Comparison of ENCODE assay signal across 29 cellular contexts in the genomic region with DNA sequence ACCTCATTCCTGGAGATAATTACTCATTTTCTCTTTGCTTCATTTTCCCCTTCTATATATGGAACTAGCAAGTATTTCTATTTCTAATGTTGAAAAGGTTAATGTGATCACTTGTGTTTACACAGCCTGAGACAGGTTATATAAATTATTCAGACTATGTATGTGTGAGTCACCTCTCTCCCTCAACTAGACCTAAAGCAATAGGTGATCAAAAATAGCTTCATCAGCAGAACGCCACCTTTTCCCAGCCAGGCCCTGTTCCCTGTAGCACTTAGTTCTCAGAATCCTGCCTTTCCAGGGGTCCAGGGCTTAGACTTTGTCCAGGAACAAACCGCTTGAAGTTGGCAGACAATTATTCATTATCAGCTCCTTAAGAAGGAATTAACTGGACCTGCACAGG.
DNase-seq lines count a peak whose midpoint lies in the region; ATAC-seq and TF ChIP-seq lines count a peak whose summit lies in the region.
"Had no signal": no experiment of that assay in that cellular context is flagged by ENCODE, and none has a peak within 500 bp of the region (broad histone marks: within the 10 kb centered on the region; RNA-seq: fewer than 3 reads in every experiment).

No MANE protein-coding gene starts in this region.

- no peak overlapping the region for H3K4me2 ChIP-seq in PC-3 (ENCODE audit: low read length)

- H3K36me3 Mint-ChIP-seq in activated T-cell treated with anti-CD3 and anti-CD28 coated beads, Interleukin-2, amount 50 U/mL, for 24 hours (ENCODE audit: low read depth), result no peaks in the 10 kb centered on the region
- no peaks in the 10 kb centered on the region for H3K36me3 Mint-ChIP-seq in nephron (ENCODE audit: low read depth)
- H3K36me3 Mint-ChIP-seq: T-cell had no signal

- no peaks in the 10 kb centered on the region for H3K9me3 Mint-ChIP-seq in activated T-cell treated with anti-CD3 and anti-CD28 coated beads, Interleukin-2, amount 50 U/mL, for 24 hours
- H3K9me3 Mint-ChIP-seq in nephron, result peaks cover 13% of the 10 kb centered on the region
- H3K9me3 Mint-ChIP-seq: T-cell had no signal

- no peak overlapping the region for H3K4me3 Mint-ChIP-seq in activated T-cell treated with anti-CD3 and anti-CD28 coated beads, Interleukin-2, amount 50 U/mL, for 24 hours
- H3K4me3 Mint-ChIP-seq in nephron, result no peak overlapping the region
- H3K4me3 Mint-ChIP-seq: T-cell had no signal

- H3K36me3 ChIP-seq in PC-3 (ENCODE audit: low read depth, low read length), result no peaks in the 10 kb centered on the region
- H3K36me3 ChIP-seq: BE2C, gastrocnemius medialis, neutrophil, Peyer's patch, SJSA1, spleen, thoracic aorta, vagina had no signal

- H3K27ac ChIP-seq in PC-3 (ENCODE audit: low read length), result no peak overlapping the region
- H3K27ac ChIP-seq in epithelial cell of prostate, result no peak overlapping the region
- H3K27ac ChIP-seq: gastrocnemius medialis, neutrophil, Peyer's patch, SJSA1, spleen, thoracic aorta, vagina had no signal

- TF ChIP-seq CTCF in PC-3 (conservative IDR thresholded peaks at IDR 0.05; ENCODE audit: low read depth, low read length), result no peak
- no peak for TF ChIP-seq CTCF in nephron (IDR thresholded peaks at IDR 0.05; ENCODE audit: unreplicated experiment in 3 of 3)

- H4K20me1 ChIP-seq in PC-3 (ENCODE audit: low read length), result no peaks in the 10 kb centered on the region

- ATAC-seq in PC-3 (peak; percentile 33; the same call in 1 of the 2 replicates), GM18498 (IDR thresholded peaks at IDR 0.05; ENCODE audit: unreplicated experiment) (no peak), HG02678 (IDR thresholded peaks at IDR 0.05; ENCODE audit: unreplicated experiment) (no peak)
- ATAC-seq: body of pancreas; gastrocnemius medialis; stimulated activated naive B cell treated with anti-CD40 and anti-IgM and Interleukin-4, amounts not matched to agents 10 μg/mL and 1 μg/mL and 100 μg/mL, for 72 hours; T-cell had no signal

- H3K9me2 ChIP-seq in PC-3 (replicated peaks; ENCODE audit: low read length), result no peaks in the 10 kb centered on the region

- H3K79me2 ChIP-seq in PC-3 (ENCODE audit: low read length), result no peaks in the 10 kb centered on the region

- intact Hi-C loops in PC-3 (cut with micrococcal nuclease), result no loop called here

- CTCF ChIA-PET in PC-3 (lab: Charles Lee), result no interaction called here

- POLR2A ChIA-PET in PC-3 (lab: Charles Lee; ENCODE audit: unreplicated experiment), result no interaction called here

- H3K9ac ChIP-seq in PC-3 (ENCODE audit: low read length), result no peak overlapping the region

- H2AFZ ChIP-seq in PC-3 (ENCODE audit: low read length), result no peak overlapping the region

- peaks cover 39% of the 10 kb centered on the region for H3K4me1 Mint-ChIP-seq in activated T-cell treated with anti-CD3 and anti-CD28 coated beads, Interleukin-2, amount 50 U/mL, for 24 hours (ENCODE audit: low read depth)
- peaks cover 10% of the 10 kb centered on the region for H3K4me1 Mint-ChIP-seq in nephron

- H3K4me3 ChIP-seq in PC-3 (ENCODE audit: low read length), result no peak overlapping the region
- H3K4me3 ChIP-seq: body of pancreas, gastrocnemius medialis, lung, Peyer's patch, SJSA1, spleen, thoracic aorta, vagina had no signal

- DNase-seq in activated T-cell treated with anti-CD3 and anti-CD28 coated beads, Interleukin-2, amount 50 U/mL, for 24 hours, result no peak
- no peak for DNase-seq in activated T-cell treated with anti-CD3 and anti-CD28 coated beads, Interleukin-2, amount 50 U/mL, for 1 hour
- DNase-seq in PC-3 (no peak), epithelial cell of prostate (ENCODE audit: low read depth, low spot score) (peak; percentile 41), epidermal melanocyte (ENCODE audit: insufficient read length, low spot score) (no peak)
- DNase-seq: activated CD4-positive, CD25-positive, alpha-beta regulatory T cell treated with anti-CD3 and anti-CD28 coated beads, Interleukin-2, amount 50 U/mL, for 72 hours; activated CD8-positive, alpha-beta memory T cell treated with anti-CD3 and anti-CD28 coated beads for 24 hours; BE2C; body of pancreas; effector CD4-positive, alpha-beta T cell; gastrocnemius medialis; GOT3; islet precursor cell; KG1; NCI-H1436 treated with DMSO at 0.1 percent for 48 hours; NCI-H510A; Peyer's patch; spleen; stimulated activated CD4-positive, alpha-beta T cell treated with anti-CD3 and anti-CD28 coated beads, Interleukin-4, amount 100 ng/mL, for 1 hour; stimulated activated naive B cell treated with anti-CD40 and anti-IgM and Interleukin-4, amounts not matched to agents 10 μg/mL and 1 μg/mL and 100 μg/mL, for 72 hours; T-cell had no signal

- H3K4me1 ChIP-seq in PC-3 (ENCODE audit: insufficient read depth, low read length), result no peaks in the 10 kb centered on the region
- H3K4me1 ChIP-seq: BE2C, vagina had no signal

- H3K27ac Mint-ChIP-seq in activated T-cell treated with anti-CD3 and anti-CD28 coated beads, Interleukin-2, amount 50 U/mL, for 24 hours, result peak overlapping the region; percentile 73
- H3K27ac Mint-ChIP-seq in nephron, result peak overlapping the region; percentile 71 to 82 (median 73)
- H3K27ac Mint-ChIP-seq: stimulated activated naive B cell treated with anti-CD40 and anti-IgM and Interleukin-4, amounts not matched to agents 10 μg/mL and 1 μg/mL and 100 μg/mL, for 72 hours; T-cell had no signal

- H3F3A ChIP-seq in PC-3 (ENCODE audit: low read length, unreplicated experiment), result no peaks in the 10 kb centered on the region

- no peaks in the 10 kb centered on the region for H3K9me3 ChIP-seq in PC-3 (ENCODE audit: low read length)
- H3K9me3 ChIP-seq: BE2C, body of pancreas, gastrocnemius medialis, neutrophil, Peyer's patch, SJSA1, spleen, thoracic aorta, vagina had no signal

- no TSS peak for BruUV-seq in PC-3 (replicated peaks; lab: Mats Ljungman, UMichigan)

- H3K27me3 ChIP-seq in PC-3 (ENCODE audit: low read length), result peaks cover 90% of the 10 kb centered on the region
- H3K27me3 ChIP-seq: body of pancreas, Peyer's patch, SJSA1, vagina had no signal

- peaks cover 29% of the 10 kb centered on the region for H3K27me3 Mint-ChIP-seq in activated T-cell treated with anti-CD3 and anti-CD28 coated beads, Interleukin-2, amount 50 U/mL, for 24 hours
- peaks cover 12% of the 10 kb centered on the region for H3K27me3 Mint-ChIP-seq in nephron (ENCODE audit: low read depth)
